In genomic region chr10:1110674-1111119, GRCh38 we compare ENCODE assay signal across 8 cellular contexts. TPM values are rescaled to one million over a fixed set of nuclear protein-coding genes. Genes with fewer than 3 reads are reported as not detected.
DNase-seq lines count a peak whose midpoint lies in the region; ATAC-seq lines count a peak whose summit lies in the region.

No MANE protein-coding gene starts in this region.

- peaks cover 69% of the 10 kb centered on the region for H3K36me3 ChIP-seq in thymus (ENCODE audit: control insufficient read depth, insufficient read depth)

- H3K9me3 Mint-ChIP-seq in activated naive CD4-positive, alpha-beta T cell treated with anti-CD3 and anti-CD28 coated beads, Interleukin-2, amount 10 ng/mL, durations not matched to agents 7 days and 5 days = no peaks in the 10 kb centered on the region
- H3K9me3 Mint-ChIP-seq in activated CD8-positive, alpha-beta T cell treated with anti-CD3 and anti-CD28 coated beads, Interleukin-2, amount 10 ng/mL, durations not matched to agents 7 days and 5 days (ENCODE audit: insufficient read depth) = no peaks in the 10 kb centered on the region
- H3K9me3 Mint-ChIP-seq in immature natural killer cell = no peaks in the 10 kb centered on the region

- DNase-seq in activated naive CD4-positive, alpha-beta T cell treated with anti-CD3 and anti-CD28 coated beads, Interleukin-2, amount 10 ng/mL, durations not matched to agents 7 days and 5 days = no peak
- no peak for DNase-seq in activated naive CD4-positive, alpha-beta T cell treated with anti-CD3 and anti-CD28 coated beads, Interleukin-2, amount 50 U/mL, for 16 hours
- DNase-seq in activated CD8-positive, alpha-beta T cell treated with anti-CD3 and anti-CD28 coated beads, Interleukin-2, amount 10 ng/mL, durations not matched to agents 7 days and 5 days = no peak
- DNase-seq in immature natural killer cell (no peak), retina (no peak), NCI-H774 (lab: John Stamatoyannopoulos, UW) (no peak), C1 segment of cervical spinal cord (lab: John Stamatoyannopoulos, UW) (no peak)

- no peaks in the 10 kb centered on the region for H3K27me3 ChIP-seq in thymus (ENCODE audit: control insufficient read depth, insufficient read depth)

- H3K4me1 Mint-ChIP-seq in activated naive CD4-positive, alpha-beta T cell treated with anti-CD3 and anti-CD28 coated beads, Interleukin-2, amount 10 ng/mL, durations not matched to agents 7 days and 5 days = peaks cover 37% of the 10 kb centered on the region
- peaks cover 33% of the 10 kb centered on the region for H3K4me1 Mint-ChIP-seq in activated CD8-positive, alpha-beta T cell treated with anti-CD3 and anti-CD28 coated beads, Interleukin-2, amount 10 ng/mL, durations not matched to agents 7 days and 5 days (ENCODE audit: low read depth)
- peaks cover 67 to 76% of the 10 kb centered on the region in 2 donors for H3K4me1 Mint-ChIP-seq in immature natural killer cell

- peak overlapping the region; percentile 22 for H3K27ac ChIP-seq in thymus (ENCODE audit: low read depth)

- H3K36me3 Mint-ChIP-seq in activated naive CD4-positive, alpha-beta T cell treated with anti-CD3 and anti-CD28 coated beads, Interleukin-2, amount 10 ng/mL, durations not matched to agents 7 days and 5 days = peaks cover 82% of the 10 kb centered on the region
- H3K36me3 Mint-ChIP-seq in activated CD8-positive, alpha-beta T cell treated with anti-CD3 and anti-CD28 coated beads, Interleukin-2, amount 10 ng/mL, durations not matched to agents 7 days and 5 days (ENCODE audit: low read depth) = peaks cover 84% of the 10 kb centered on the region
- peaks cover 30 to 45% (median 32%) of the 10 kb centered on the region in 3 donors for H3K36me3 Mint-ChIP-seq in immature natural killer cell

- H3K4me3 ChIP-seq in thymus (ENCODE audit: low read length) = no peak overlapping the region

- H3K27me3 Mint-ChIP-seq in activated naive CD4-positive, alpha-beta T cell treated with anti-CD3 and anti-CD28 coated beads, Interleukin-2, amount 10 ng/mL, durations not matched to agents 7 days and 5 days = no peaks in the 10 kb centered on the region
- H3K27me3 Mint-ChIP-seq in activated CD8-positive, alpha-beta T cell treated with anti-CD3 and anti-CD28 coated beads, Interleukin-2, amount 10 ng/mL, durations not matched to agents 7 days and 5 days (ENCODE audit: low read depth) = no peaks in the 10 kb centered on the region
- H3K27me3 Mint-ChIP-seq in immature natural killer cell (ENCODE audit: low read depth in 3 of 3) = peaks cover 0 to 3% (median 0%) of the 10 kb centered on the region in 3 donors

- CTCF ChIA-PET in activated naive CD4-positive, alpha-beta T cell treated with anti-CD3 and anti-CD28 coated beads, Interleukin-2, amount 10 ng/mL, durations not matched to agents 7 days and 5 days (lab: Charles Lee) = interaction anchor here (0.6 to 1.5 kb wide), 11 partner anchors 8 to 1817 kb away, joined by 3 to 8 read pairs (median 3); partner anchors contain the start of gene ADARB2
- CTCF ChIA-PET in activated CD8-positive, alpha-beta T cell treated with anti-CD3 and anti-CD28 coated beads, Interleukin-2, amount 10 ng/mL, durations not matched to agents 7 days and 5 days (lab: Charles Lee) = interaction anchor here (0.8 to 1.5 kb wide), 13 partner anchors 20 to 380 kb away, joined by 3 to 12 read pairs (median 3); no protein-coding TSS in a partner anchor

- peak overlapping the region; percentile 94 for H3K27ac Mint-ChIP-seq in activated naive CD4-positive, alpha-beta T cell treated with anti-CD3 and anti-CD28 coated beads, Interleukin-2, amount 10 ng/mL, durations not matched to agents 7 days and 5 days
- peak overlapping the region; percentile 89 for H3K27ac Mint-ChIP-seq in activated CD8-positive, alpha-beta T cell treated with anti-CD3 and anti-CD28 coated beads, Interleukin-2, amount 10 ng/mL, durations not matched to agents 7 days and 5 days
- peak overlapping the region; percentile 81 to 94 (median 88) for H3K27ac Mint-ChIP-seq in immature natural killer cell

- POLR2A ChIA-PET in activated CD8-positive, alpha-beta T cell treated with anti-CD3 and anti-CD28 coated beads, Interleukin-2, amount 10 ng/mL, durations not matched to agents 7 days and 5 days (lab: Charles Lee) = interaction anchor here (1.7 kb wide), 1 partner anchor 62 kb away, joined by 4 read pairs; the partner anchor contains the start of gene IDI1

- WGBS in thymus = 98% methylated on average over 12 of the region's 12 CpGs

- no peaks in the 10 kb centered on the region for H3K4me1 ChIP-seq in thymus (ENCODE audit: control insufficient read depth, insufficient read depth, low read length)

- no peaks in the 10 kb centered on the region for H3K9me3 ChIP-seq in thymus (ENCODE audit: control insufficient read depth)

- no peak for ATAC-seq in activated CD8-positive, alpha-beta T cell treated with anti-CD3 and anti-CD28 coated beads, Interleukin-2, amount 10 ng/mL, durations not matched to agents 7 days and 5 days

- H3K4me3 Mint-ChIP-seq in activated naive CD4-positive, alpha-beta T cell treated with anti-CD3 and anti-CD28 coated beads, Interleukin-2, amount 10 ng/mL, durations not matched to agents 7 days and 5 days = peak overlapping the region; percentile 29
- peak overlapping the region; percentile 35 for H3K4me3 Mint-ChIP-seq in activated CD8-positive, alpha-beta T cell treated with anti-CD3 and anti-CD28 coated beads, Interleukin-2, amount 10 ng/mL, durations not matched to agents 7 days and 5 days
- H3K4me3 Mint-ChIP-seq in immature natural killer cell = peak overlapping the region in 4 of 5 donors; percentile 32 to 62 (median 62)

RNA-seq across cellular contexts. Expression of gene WDR37, which starts 54.5 kb away (rescaled TPM):
- total RNA-seq in activated CD8-positive, alpha-beta T cell treated with anti-CD3 and anti-CD28 coated beads, Interleukin-2, amount 10 ng/mL, durations not matched to agents 7 days and 5 days = 10 to 100 TPM; 24.9 to 27.0 TPM
- 10 to 100 TPM; 16.7 to 32.2 (median 26.5) TPM for polyA plus RNA-seq in immature natural killer cell
- polyA plus RNA-seq in thymus = 14.0 TPM
